ENCODE assay signal across 8 cellular contexts in genomic region chr4:113673450-113673849, GRCh38.
DNase-seq lines count a peak whose midpoint lies in the region; ATAC-seq, FAIRE-seq and TF ChIP-seq lines count a peak whose summit lies in the region.

No MANE protein-coding gene starts in this region.

- CTCF ChIA-PET in activated CD8-positive, alpha-beta T cell treated with anti-CD3 and anti-CD28 coated beads, Interleukin-2, amount 10 ng/mL, durations not matched to agents 7 days and 5 days (lab: Charles Lee), result interaction anchor here (0.7 to 2.8 kb wide), 14 partner anchors 8 to 279 kb away, joined by 3 to 21 read pairs (median 4); no protein-coding TSS in a partner anchor
- CTCF ChIA-PET in HepG2 (lab: Yijun Ruan, JAX; ENCODE audit: low intra/inter-chr PET ratio, low total read pairs), result no interaction called here

- POLR2A ChIA-PET in activated CD8-positive, alpha-beta T cell treated with anti-CD3 and anti-CD28 coated beads, Interleukin-2, amount 10 ng/mL, durations not matched to agents 7 days and 5 days (lab: Charles Lee), result interaction anchor here (1.0 to 1.2 kb wide), 2 partner anchors 87 to 89 kb away, joined by 3 read pairs; no protein-coding TSS in a partner anchor
- POLR2A ChIA-PET in HepG2 (lab: Yijun Ruan, JAX), result no interaction called here

- H3K79me2 ChIP-seq in HepG2 (ENCODE audit: insufficient read depth, low read length) (no peaks in the 10 kb centered on the region), smooth muscle cell (ENCODE audit: low read depth) (peaks cover 9% of the 10 kb centered on the region)

- no peak for TF ChIP-seq RAD21 in HepG2 (CRISPR knock-in tag; IDR thresholded peaks at IDR 0.05)

- H2AFZ ChIP-seq in HepG2 (ENCODE audit: low read length) (no peak overlapping the region), smooth muscle cell (ENCODE audit: low read depth) (no peak overlapping the region)

- H3K27ac ChIP-seq in HepG2 (ENCODE audit: extremely low read length, insufficient read depth, low read length), result no peak overlapping the region
- no peak overlapping the region for H3K27ac ChIP-seq in tibial nerve
- no peak overlapping the region for H3K27ac ChIP-seq in smooth muscle cell (ENCODE audit: low read depth)

- FAIRE-seq in HepG2 (lab: Jason Lieb, UNC), result no peak

- H3K4me1 ChIP-seq in HepG2 (ENCODE audit: insufficient read depth, low read length) (peaks cover 18% of the 10 kb centered on the region), tibial nerve (peaks cover 0 to 35% (median 4%) of the 10 kb centered on the region in 4 donors), smooth muscle cell (ENCODE audit: low read depth) (no peaks in the 10 kb centered on the region)

- in situ Hi-C loops in HepG2 (cut with HindIII; ENCODE audit: extremely low pct_ligation_motif_present, low pct_unique_long_range_greater_than_20kb), result no loop called here

- H3F3A ChIP-seq in smooth muscle cell (ENCODE audit: low read depth), result no peaks in the 10 kb centered on the region

- H3K9ac ChIP-seq in HepG2 (ENCODE audit: insufficient read depth, low read depth, low read length) (no peak overlapping the region), smooth muscle cell (ENCODE audit: low read depth) (no peak overlapping the region)

- 100% methylated on average over 1 of the region's 2 CpGs for WGBS in HepG2 (ENCODE audit: low lambda C conversion rate)
- 83 to 92% methylated on average over 2 of the region's 2 CpGs for WGBS in tibial nerve, 2 donors
- 82% methylated on average over 2 of the region's 2 CpGs for WGBS in smooth muscle cell (ENCODE audit: low lambda C conversion rate)
- 67 to 74% methylated on average over 2 of the region's 2 CpGs for WGBS in lower leg skin, 2 donors

- TF ChIP-seq CTCF in HepG2 (CRISPR knock-in tag; IDR thresholded peaks at IDR 0.05) (no peak), tibial nerve (IDR thresholded peaks at IDR 0.05) (no peak), smooth muscle cell (IDR thresholded peaks at IDR 0.05; ENCODE audit: borderline replicate concordance, insufficient read depth, poor library complexity, severe bottlenecking) (no peak), lower leg skin (IDR thresholded peaks at IDR 0.05) (no peak)

- H3K27me3 Mint-ChIP-seq in activated CD8-positive, alpha-beta T cell treated with anti-CD3 and anti-CD28 coated beads, Interleukin-2, amount 10 ng/mL, durations not matched to agents 7 days and 5 days (ENCODE audit: low read depth), result no peaks in the 10 kb centered on the region

- H3K4me3 ChIP-seq in HepG2 (replicated peaks in 1 of 3; ENCODE audit: insufficient read depth in 1 of 3, low read depth in 2 of 3, low read length in 3 of 3) (no peak overlapping the region), tibial nerve (no peak overlapping the region), smooth muscle cell (no peak overlapping the region), lower leg skin (ENCODE audit: low read depth, poor library complexity, severe bottlenecking) (no peak overlapping the region)

- no peak overlapping the region for H3K4me2 ChIP-seq in HepG2 (ENCODE audit: low read depth, low read length)
- no peak overlapping the region for H3K4me2 ChIP-seq in smooth muscle cell

- peak overlapping the region; percentile 64 for H3K27ac Mint-ChIP-seq in activated CD8-positive, alpha-beta T cell treated with anti-CD3 and anti-CD28 coated beads, Interleukin-2, amount 10 ng/mL, durations not matched to agents 7 days and 5 days

- no peaks in the 10 kb centered on the region for H3K9me3 ChIP-seq in HepG2 (ENCODE audit: low read length)
- no peaks in the 10 kb centered on the region for H3K9me3 ChIP-seq in tibial nerve
- H3K9me3 ChIP-seq in smooth muscle cell (replicated peaks; ENCODE audit: low read depth), result no peaks in the 10 kb centered on the region

- no peaks in the 10 kb centered on the region for H3K27me3 ChIP-seq in HepG2 (ENCODE audit: control insufficient read depth in 1 of 2, insufficient read depth in 2 of 2, low read length in 2 of 2)
- H3K27me3 ChIP-seq in tibial nerve, result no peaks in the 10 kb centered on the region
- H3K27me3 ChIP-seq in smooth muscle cell (ENCODE audit: low read depth), result no peaks in the 10 kb centered on the region

- TF ChIP-seq EP300 in HepG2 (IDR thresholded peaks at IDR 0.05; ENCODE audit: low read depth in 2 of 2, low read length in 2 of 2) (no peak), HepG2 (CRISPR knock-in tag; IDR thresholded peaks at IDR 0.05; ENCODE audit: borderline replicate concordance) (no peak), tibial nerve (IDR thresholded peaks at IDR 0.05) (no peak)

- H3K9me3 Mint-ChIP-seq in activated CD8-positive, alpha-beta T cell treated with anti-CD3 and anti-CD28 coated beads, Interleukin-2, amount 10 ng/mL, durations not matched to agents 7 days and 5 days (ENCODE audit: insufficient read depth), result no peaks in the 10 kb centered on the region

- intact Hi-C loops in HepG2 (cut with micrococcal nuclease; ENCODE audit: unreplicated experiment), result no loop called here
- intact Hi-C loops in lower leg skin (cut with DNase I; ENCODE audit: low total_unique reads), result no loop called here

- H3K36me3 ChIP-seq in HepG2 (replicated peaks in 1 of 2; ENCODE audit: control insufficient read depth in 1 of 2, insufficient read depth in 2 of 2, low read length in 2 of 2) (no peaks in the 10 kb centered on the region), tibial nerve (no peaks in the 10 kb centered on the region), smooth muscle cell (ENCODE audit: low read depth) (no peaks in the 10 kb centered on the region)

- H3K4me3 Mint-ChIP-seq in activated CD8-positive, alpha-beta T cell treated with anti-CD3 and anti-CD28 coated beads, Interleukin-2, amount 10 ng/mL, durations not matched to agents 7 days and 5 days, result no peak overlapping the region

- H4K20me1 ChIP-seq in HepG2 (ENCODE audit: insufficient read depth, low read length) (no peaks in the 10 kb centered on the region), smooth muscle cell (ENCODE audit: low read depth) (peaks cover 21% of the 10 kb centered on the region)

- BruUV-seq in HepG2 (replicated peaks; lab: Mats Ljungman, UMichigan), result no TSS peak

- ATAC-seq in GM19463 (IDR thresholded peaks at IDR 0.05; ENCODE audit: unreplicated experiment) (peak; percentile 97), HG03439 (IDR thresholded peaks at IDR 0.05; ENCODE audit: unreplicated experiment) (peak; percentile 88), HepG2 (peak; percentile 68; the same call in 2 of the 3 replicates)
- peak; percentile 92 for ATAC-seq in activated CD8-positive, alpha-beta T cell treated with anti-CD3 and anti-CD28 coated beads, Interleukin-2, amount 10 ng/mL, durations not matched to agents 7 days and 5 days

- TF ChIP-seq POLR2A in HepG2 (IDR thresholded peaks at IDR 0.05; ENCODE audit: insufficient read depth in 1 of 2, low read depth in 2 of 2, low read length in 2 of 2), result no peak
- no peak for TF ChIP-seq POLR2A in tibial nerve (IDR thresholded peaks at IDR 0.05)
- no peak for TF ChIP-seq POLR2A in lower leg skin (IDR thresholded peaks at IDR 0.05)

- DNase-seq in ELF-1 (ENCODE audit: low read depth, low spot score) (peak; percentile 75), HepG2 (ENCODE audit: low spot score) (no peak), tibial nerve (ENCODE audit: low spot score in 2 of 2) (no peak), smooth muscle cell (lab: John Stamatoyannopoulos, UW; ENCODE audit: unreplicated experiment) (no peak), lower leg skin (ENCODE audit: low spot score in 2 of 2) (no peak)
- DNase-seq in activated CD8-positive, alpha-beta T cell treated with anti-CD3 and anti-CD28 coated beads, Interleukin-2, amount 10 ng/mL, durations not matched to agents 7 days and 5 days, result peak; percentile 59

- H3K36me3 Mint-ChIP-seq in activated CD8-positive, alpha-beta T cell treated with anti-CD3 and anti-CD28 coated beads, Interleukin-2, amount 10 ng/mL, durations not matched to agents 7 days and 5 days (ENCODE audit: low read depth), result peaks cover 31% of the 10 kb centered on the region

- H3K4me1 Mint-ChIP-seq in activated CD8-positive, alpha-beta T cell treated with anti-CD3 and anti-CD28 coated beads, Interleukin-2, amount 10 ng/mL, durations not matched to agents 7 days and 5 days (ENCODE audit: low read depth), result peaks cover 36% of the 10 kb centered on the region

TF ChIP-seq in HepG2, 621 proteins besides CTCF, POLR2A, EP300 and RAD21 (continues in another document):
- TF ChIP-seq ZBTB20 (CRISPR knock-in tag; IDR thresholded peaks at IDR 0.05; ENCODE audit: borderline replicate concordance, low read depth) (no peak), JARID2 (CRISPR knock-in tag; IDR thresholded peaks at IDR 0.05; ENCODE audit: insufficient replicate concordance) (no peak), PCBP2 (optimal IDR thresholded peaks at IDR 0.05; ENCODE audit: low read depth, low read length, poor library complexity, severe bottlenecking) (no peak), ZNF326 (CRISPR knock-in tag; IDR thresholded peaks at IDR 0.05; ENCODE audit: borderline replicate concordance) (no peak), CERS6 (CRISPR knock-in tag; IDR thresholded peaks at IDR 0.05) (no peak), SP5 (CRISPR knock-in tag; IDR thresholded peaks at IDR 0.05; ENCODE audit: borderline replicate concordance, low read depth) (no peak), AKAP8 (CRISPR knock-in tag; IDR thresholded peaks at IDR 0.05) (no peak)

Comparison
In these comparisons a context has a peak if more than half of its experiments do, and no peak if none do; other contexts are left out.
1. DNase-seq: peak in ELF-1 (single experiment) and activated CD8-positive, alpha-beta T cell treated with anti-CD3 and anti-CD28 coated beads, Interleukin-2, amount 10 ng/mL, durations not matched to agents 7 days and 5 days (single experiment); none in HepG2 (single experiment), tibial nerve (0 of 2), smooth muscle cell (single experiment) and lower leg skin (0 of 2).
2. Peak in every context shown above with its lines, with median percentiles within 50 percentile points of each other: ATAC-seq.